In genomic region chr11:2668876-2669275, GRCh38 we compare ENCODE assay signal across 19 cellular contexts. TPM values are rescaled to one million over a fixed set of nuclear protein-coding genes. Genes with fewer than 3 reads are reported as not detected.
DNase-seq lines count a peak whose midpoint lies in the region; ATAC-seq and TF ChIP-seq lines count a peak whose summit lies in the region.
"Had no signal": no experiment of that assay in that cellular context is flagged by ENCODE, and none has a peak within 500 bp of the region (broad histone marks: within the 10 kb centered on the region; RNA-seq: fewer than 3 reads in every experiment).

No MANE protein-coding gene starts in this region.

- H3K36me3 ChIP-seq in WERI-Rb-1: no peaks in the 10 kb centered on the region; the same call in 1 of the 2 replicates
- H3K36me3 ChIP-seq in right lobe of liver: no peaks in the 10 kb centered on the region
- peaks cover 0 to 40% (median 23%) of the 10 kb centered on the region in 4 donors for H3K36me3 ChIP-seq in stomach
- H3K36me3 ChIP-seq in lower lobe of right lung: no peaks in the 10 kb centered on the region

- H3K9me3 ChIP-seq in WERI-Rb-1 (ENCODE audit: severe bottlenecking) (no peaks in the 10 kb centered on the region), right lobe of liver (no peaks in the 10 kb centered on the region), stomach (no peaks in the 10 kb centered on the region), lower lobe of right lung (no peaks in the 10 kb centered on the region)

- intact Hi-C loops in right lobe of liver (cut with DNase I): no loop called here
- intact Hi-C loops in stomach (cut with DNase I; ENCODE audit: low total_unique reads): no loop called here
- intact Hi-C loops in lower lobe of right lung (cut with DNase I): no loop called here

- H3K36me3 Mint-ChIP-seq in chondrocyte (ENCODE audit: low read depth): peaks cover 9% of the 10 kb centered on the region

- no peak overlapping the region for H3K4me3 Mint-ChIP-seq in chondrocyte (ENCODE audit: unreplicated experiment)
- H3K4me3 Mint-ChIP-seq: B cell had no signal

- no peak overlapping the region for H3K27ac ChIP-seq in WERI-Rb-1
- H3K27ac ChIP-seq in right lobe of liver: no peak overlapping the region
- H3K27ac ChIP-seq in stomach: no peak overlapping the region
- H3K27ac ChIP-seq in lower lobe of right lung: no peak overlapping the region
- H3K27ac ChIP-seq: HL-60 had no signal

- H3K27me3 Mint-ChIP-seq in chondrocyte (ENCODE audit: low read depth): no peaks in the 10 kb centered on the region
- H3K27me3 Mint-ChIP-seq: B cell had no signal

- TF ChIP-seq POLR2A in right lobe of liver (IDR thresholded peaks at IDR 0.05) (no peak), stomach (IDR thresholded peaks at IDR 0.05) (no peak)

- H3K27me3 ChIP-seq in WERI-Rb-1 (ENCODE audit: insufficient read depth, low read depth, severe bottlenecking): no peaks in the 10 kb centered on the region
- no peaks in the 10 kb centered on the region for H3K27me3 ChIP-seq in right lobe of liver
- H3K27me3 ChIP-seq in stomach: no peaks in the 10 kb centered on the region
- no peaks in the 10 kb centered on the region for H3K27me3 ChIP-seq in lower lobe of right lung (ENCODE audit: low read depth)

- no peak for TF ChIP-seq EP300 in stomach (IDR thresholded peaks at IDR 0.05)

- H3K9me3 Mint-ChIP-seq in chondrocyte (ENCODE audit: low read depth): no peaks in the 10 kb centered on the region

- no peaks in the 10 kb centered on the region for H3K4me1 ChIP-seq in right lobe of liver
- H3K4me1 ChIP-seq in stomach: peaks cover under 1 to 32% (median 5%) of the 10 kb centered on the region in 4 donors
- H3K4me1 ChIP-seq in lower lobe of right lung: no peaks in the 10 kb centered on the region

- peak in 3 of 4 donors; percentile 34 to 64 (median 43) for ATAC-seq in right lobe of liver
- no peak for ATAC-seq in HG02870 (IDR thresholded peaks at IDR 0.05; ENCODE audit: unreplicated experiment)
- no peak for ATAC-seq in lower lobe of right lung

- H3K27ac Mint-ChIP-seq in chondrocyte (ENCODE audit: unreplicated experiment): no peak overlapping the region
- H3K27ac Mint-ChIP-seq: B cell had no signal

- H3K4me1 Mint-ChIP-seq in chondrocyte (ENCODE audit: low read depth): peaks cover 5% of the 10 kb centered on the region

- H3K4me3 ChIP-seq in WERI-Rb-1 (ENCODE audit: low read depth, low read length) (no peak overlapping the region), right lobe of liver (no peak overlapping the region), stomach (no peak overlapping the region), lower lobe of right lung (no peak overlapping the region)

- WGBS in right lobe of liver (ENCODE audit: insufficient coverage, low coverage, low lambda C conversion rate, missing lambda C conversion rate): 52% methylated on average over 5 of the region's 5 CpGs
- 88 to 97% (median 92%) methylated on average over 5 of the region's 5 CpGs for WGBS in stomach, 5 donors

- TF ChIP-seq CTCF in WERI-Rb-1 (IDR thresholded peaks at IDR 0.05; ENCODE audit: low read depth, low read length): no peak
- no peak for TF ChIP-seq CTCF in chondrocyte (IDR thresholded peaks at IDR 0.05)
- no peak for TF ChIP-seq CTCF in right lobe of liver (IDR thresholded peaks at IDR 0.05)
- no peak for TF ChIP-seq CTCF in stomach (IDR thresholded peaks at IDR 0.05)
- TF ChIP-seq CTCF in lower lobe of right lung (IDR thresholded peaks at IDR 0.05): no peak

- peak; percentile 0 for DNase-seq in WERI-Rb-1
- peak; percentile 32 for DNase-seq in chondrocyte (ENCODE audit: low spot score)
- DNase-seq in right lobe of liver: no peak
- peak; percentile 13 for DNase-seq in stomach
- DNase-seq in NCI-H2107 (lab: John Stamatoyannopoulos, UW): no peak
- no peak for DNase-seq in activated CD8-positive, alpha-beta memory T cell treated with anti-CD3 and anti-CD28 coated beads, Interleukin-2, amount 50 U/mL, for 4 hours
- DNase-seq in lower lobe of right lung: no peak
- DNase-seq: COR-L47, DMS79, KG1, NCI-H1092 treated with DMSO at 0.1 percent for 48 hours, NCI-H1436 treated with DMSO at 0.1 percent for 48 hours, NCI-H2029, NCI-H226, NCI-H510A treated with DMSO at 0.1 percent for 48 hours, NCI-H748 treated with DMSO at 0.1 percent for 48 hours had no signal

RNA-seq across cellular contexts. Expression of gene KCNQ1OT1, which starts 30.9 kb away (rescaled TPM):
- total RNA-seq in chondrocyte: 2.5 to 8.5 TPM (median 2.7 TPM) in 3 replicates
- total RNA-seq in right lobe of liver: 1 to 10 TPM in 2 of 6 experiments, under 1 TPM in 4; 0.37 to 1.7 (median 0.60) TPM
- total RNA-seq in stomach: 10 to 100 TPM in 1 of 5 donors, 1 to 10 TPM in 4; 2.2 to 15.1 (median 2.3) TPM
- under 1 TPM; under 0.01 to 0.12 (median 0.05) TPM for polyA plus RNA-seq in stomach
- 1.6 TPM for total RNA-seq in lower lobe of right lung

Comparison
In these comparisons a context has a peak if more than half of its experiments do, and no peak if none do; other contexts are left out.
1. DNase-seq: peak in WERI-Rb-1 (single experiment), chondrocyte (single experiment) and stomach (single experiment); none in right lobe of liver (0 of 3), NCI-H2107 (single experiment), activated CD8-positive, alpha-beta memory T cell treated with anti-CD3 and anti-CD28 coated beads, Interleukin-2, amount 50 U/mL, for 4 hours (single experiment) and lower lobe of right lung (single experiment).
2. ATAC-seq: peak in right lobe of liver (3 of 4); none in HG02870 (single experiment) and lower lobe of right lung (0 of 2).